ENCODE assay signal across 8 cellular contexts in the genomic region with DNA sequence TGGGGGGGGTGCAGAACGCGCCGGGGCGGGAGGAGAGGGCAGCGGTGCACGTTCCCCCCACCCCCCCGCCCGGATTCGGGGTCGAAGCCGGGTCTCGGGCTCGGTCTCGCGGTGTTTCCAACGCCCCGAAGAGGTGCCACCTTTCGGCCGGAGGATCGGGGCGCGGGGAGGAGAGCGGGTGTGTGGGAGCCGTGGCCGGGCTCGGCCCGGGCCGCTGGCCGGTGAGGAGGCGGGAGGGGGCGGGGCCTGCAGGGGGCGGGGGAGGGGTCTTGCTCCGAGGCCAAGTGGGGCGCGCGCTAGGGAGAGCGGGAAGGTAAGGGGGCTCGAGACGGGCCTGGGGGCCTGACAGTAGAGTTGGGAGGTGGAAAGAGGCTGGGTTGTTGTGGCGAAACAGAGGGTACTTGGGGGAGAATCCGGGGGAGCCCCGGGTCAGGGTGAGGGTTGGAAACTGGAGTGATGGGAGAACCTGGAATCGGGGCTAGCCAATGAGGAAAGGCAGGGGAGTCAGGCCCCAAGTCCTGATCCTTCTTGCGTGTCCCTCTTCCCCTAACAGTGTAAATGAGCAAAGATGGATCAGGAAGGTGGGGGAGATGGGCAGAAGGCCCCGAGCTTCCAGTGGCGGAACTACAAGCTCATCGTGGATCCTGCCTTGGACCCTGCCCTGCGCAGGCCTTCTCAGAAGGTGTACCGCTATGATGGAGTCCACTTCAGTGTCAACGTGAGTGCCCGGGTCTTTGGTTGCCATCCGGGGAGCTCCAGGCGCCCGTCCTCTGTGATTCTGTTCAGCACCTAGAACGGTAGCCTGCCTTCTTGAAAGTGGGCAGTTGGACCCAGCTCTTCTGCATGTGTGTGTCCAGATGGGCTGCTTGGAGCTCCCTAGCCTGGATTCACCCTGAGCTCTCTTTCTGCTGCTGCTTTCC. TPM values are rescaled to one million over a fixed set of nuclear protein-coding genes. Genes with fewer than 3 reads are reported as not detected.
DNase-seq lines count a peak whose midpoint lies in the region; ATAC-seq and TF ChIP-seq lines count a peak whose summit lies in the region.

No MANE protein-coding gene starts in this region.

- H3K4me3 Mint-ChIP-seq in Calu3 (ENCODE audit: low read depth, unreplicated experiment), result peak overlapping the region; percentile 87
- peak overlapping the region; percentile 94 for H3K4me3 Mint-ChIP-seq in T-helper 2 cell treated with Interferon-gamma antibody and Interleukin-4, amounts not matched to agents 5 μg/mL and 100 μg/mL, for 36 hours

- H3K9me3 Mint-ChIP-seq in Calu3 (ENCODE audit: low read depth, unreplicated experiment), result no peaks in the 10 kb centered on the region
- H3K9me3 Mint-ChIP-seq in T-helper 2 cell treated with Interferon-gamma antibody and Interleukin-4, amounts not matched to agents 5 μg/mL and 100 μg/mL, for 36 hours, result no peaks in the 10 kb centered on the region

- peaks cover 26% of the 10 kb centered on the region for H3K4me1 Mint-ChIP-seq in Calu3 (ENCODE audit: low read depth, unreplicated experiment)
- peaks cover 29% of the 10 kb centered on the region for H3K4me1 Mint-ChIP-seq in T-helper 2 cell treated with Interferon-gamma antibody and Interleukin-4, amounts not matched to agents 5 μg/mL and 100 μg/mL, for 36 hours (ENCODE audit: low read depth)

- peak overlapping the region; percentile 84 for H3K4me3 ChIP-seq in epithelial cell of esophagus (ENCODE audit: low read length)
- H3K4me3 ChIP-seq in muscle layer of duodenum (ENCODE audit: low read depth in 1 of 2, low read length in 2 of 2), result peak overlapping the region; percentile 64 to 70

- DNase-seq in Calu3 (peak; percentile 76), epithelial cell of esophagus (ENCODE audit: low read depth) (peak; percentile 46), OCI-M2 (lab: John Stamatoyannopoulos, UW; ENCODE audit: unreplicated experiment) (no peak)
- no peak for DNase-seq in T-helper 2 cell treated with Interferon-gamma antibody and Interleukin-4, amounts not matched to agents 5 μg/mL and 100 μg/mL, for 36 hours (ENCODE audit: low spot score)
- no peak for DNase-seq in stimulated activated CD4-positive, alpha-beta T cell treated with anti-CD3 and anti-CD28 coated beads, Interleukin-4, amount 100 ng/mL, for 1 hour

- H3K27me3 Mint-ChIP-seq in Calu3 (ENCODE audit: unreplicated experiment), result no peaks in the 10 kb centered on the region
- no peaks in the 10 kb centered on the region for H3K27me3 Mint-ChIP-seq in T-helper 2 cell treated with Interferon-gamma antibody and Interleukin-4, amounts not matched to agents 5 μg/mL and 100 μg/mL, for 36 hours (ENCODE audit: low read depth)

- H3K27ac Mint-ChIP-seq in Calu3 (ENCODE audit: unreplicated experiment), result peak overlapping the region; percentile 85
- H3K27ac Mint-ChIP-seq in T-helper 2 cell treated with Interferon-gamma antibody and Interleukin-4, amounts not matched to agents 5 μg/mL and 100 μg/mL, for 36 hours, result peak overlapping the region; percentile 91

- H3K4me1 ChIP-seq in muscle layer of duodenum (ENCODE audit: control insufficient read depth in 1 of 2, insufficient read depth in 2 of 2, low read length in 2 of 2), result peaks cover 0 to 35% of the 10 kb centered on the region in 2 donors

- H3K27ac ChIP-seq in muscle layer of duodenum (ENCODE audit: low read length), result no peak overlapping the region

- ATAC-seq in GM19351 (IDR thresholded peaks at IDR 0.05; ENCODE audit: unreplicated experiment) (peak; percentile 31), HG03354 (IDR thresholded peaks at IDR 0.05; ENCODE audit: poor library complexity, severe bottlenecking, unreplicated experiment) (peak; percentile 36)

- peaks cover 58% of the 10 kb centered on the region for H3K36me3 Mint-ChIP-seq in Calu3 (ENCODE audit: insufficient read depth, unreplicated experiment)
- H3K36me3 Mint-ChIP-seq in T-helper 2 cell treated with Interferon-gamma antibody and Interleukin-4, amounts not matched to agents 5 μg/mL and 100 μg/mL, for 36 hours (ENCODE audit: low read depth), result peaks cover 50% of the 10 kb centered on the region

- H3K27me3 ChIP-seq in muscle layer of duodenum (ENCODE audit: low read depth, low read length), result no peaks in the 10 kb centered on the region

- BruUV-seq in Calu3 (replicated peaks; lab: Mats Ljungman, UMichigan), result no TSS peak

- TF ChIP-seq CTCF in Calu3 (IDR thresholded peaks at IDR 0.05; ENCODE audit: unreplicated experiment) (no peak), epithelial cell of esophagus (IDR thresholded peaks at IDR 0.05; ENCODE audit: insufficient read depth, low read depth, low read length, missing control alignments) (no peak)

- intact Hi-C loops in Calu3 (cut with micrococcal nuclease; ENCODE audit: unreplicated experiment), result loop anchor here (10.0 kb wide), 1 partner anchor 906 kb away; no protein-coding TSS in a partner anchor

- H3K9me3 ChIP-seq in muscle layer of duodenum (ENCODE audit: control insufficient read depth in 1 of 2, low read length in 2 of 2), result no peaks in the 10 kb centered on the region

- H3K36me3 ChIP-seq in muscle layer of duodenum (ENCODE audit: control insufficient read depth in 1 of 2, insufficient read depth in 2 of 2, low read length in 2 of 2), result peaks cover 30 to 43% of the 10 kb centered on the region in 2 donors

- CTCF ChIA-PET in Calu3 (lab: Charles Lee), result interaction anchor here (1.0 kb wide), 1 partner anchor 10 kb away, joined by 3 read pairs; no protein-coding TSS in a partner anchor

RNA-seq across cellular contexts. Expression of a gene that starts 0.9 kb away (rescaled TPM):
- total RNA-seq in Calu3 (2022), result 28.8 and 30.5 TPM in 2 replicates

RNA-seq across cellular contexts. Expression of a gene that starts 9.6 kb away (rescaled TPM):
- 14.7 and 15.4 TPM in 2 replicates for total RNA-seq in Calu3 (2022)

RNA-seq across cellular contexts. Expression of a gene that starts 26.6 kb away (rescaled TPM):
- 25.3 and 29.2 TPM in 2 replicates for total RNA-seq in Calu3 (2022)

RNA-seq across cellular contexts. Expression of a gene that starts 35.1 kb away (rescaled TPM):
- total RNA-seq in Calu3 (2022), result 43.2 and 45.7 TPM in 2 replicates

RNA-seq across cellular contexts. Expression of a gene that starts 52.0 kb away (rescaled TPM):
- 0.61 and 1.3 TPM in 2 replicates for total RNA-seq in Calu3 (2022)

Comparison
In these comparisons a context has a peak if more than half of its experiments do, and no peak if none do; other contexts are left out.
1. DNase-seq: peak in Calu3 (single experiment) and epithelial cell of esophagus (single experiment); none in T-helper 2 cell treated with Interferon-gamma antibody and Interleukin-4, amounts not matched to agents 5 μg/mL and 100 μg/mL, for 36 hours (single experiment), OCI-M2 (single experiment) and stimulated activated CD4-positive, alpha-beta T cell treated with anti-CD3 and anti-CD28 coated beads, Interleukin-4, amount 100 ng/mL, for 1 hour (single experiment).